10 cellular contexts compared by ENCODE assay signal in genomic region chr2:239002960-239003932, GRCh38.
DNase-seq lines count a peak whose midpoint lies in the region; ATAC-seq and TF ChIP-seq lines count a peak whose summit lies in the region.
"Had no signal": no experiment of that assay in that cellular context is flagged by ENCODE, and none has a peak within 500 bp of the region (broad histone marks: within the 10 kb centered on the region; RNA-seq: fewer than 3 reads in every experiment).

No MANE protein-coding gene starts in this region.

- H3K9me3 ChIP-seq in SK-N-MC (ENCODE audit: low read depth, low read length) (no peaks in the 10 kb centered on the region), ovary (no peaks in the 10 kb centered on the region)

- H3K9ac ChIP-seq in SK-N-MC (ENCODE audit: insufficient read length), result no peak overlapping the region

- DNase-seq in EH (ENCODE audit: low read depth) (peak; percentile 87), SK-N-MC (ENCODE audit: low read depth, low spot score) (peak; percentile 35), fibroblast of villous mesenchyme (ENCODE audit: low read depth) (peak; percentile 79), ovary (peak in 3 of 5 donors; percentile 57 to 66 (median 62))
- no peak for DNase-seq in stimulated activated naive B cell treated with anti-CD40 and anti-IgM and Interleukin-4, amounts not matched to agents 10 μg/mL and 1 μg/mL and 100 μg/mL, for 72 hours
- no peak for DNase-seq in activated effector memory CD4-positive, alpha-beta T cell treated with Interleukin-2 at 50 U/mL for 16 hours
- DNase-seq in activated CD4-positive, alpha-beta T cell treated with anti-CD3 and anti-CD28 coated beads, Interleukin-2, amount 10 ng/mL, durations not matched to agents 24 days and 14 days, result no peak
- DNase-seq: cortex of kidney, natural killer cell had no signal

- H3K27ac ChIP-seq in SK-N-MC, result no peak overlapping the region
- H3K27ac ChIP-seq in ovary, result peak overlapping the region; percentile 9 to 81

- H3K27me3 ChIP-seq in ovary, result no peaks in the 10 kb centered on the region

- no peak for TF ChIP-seq POLR2A in ovary (IDR thresholded peaks at IDR 0.05)

- peaks cover 9 to 14% of the 10 kb centered on the region in 2 donors for H3K9me3 Mint-ChIP-seq in stimulated activated naive B cell treated with anti-CD40 and anti-IgM and Interleukin-4, amounts not matched to agents 10 μg/mL and 1 μg/mL and 100 μg/mL, for 72 hours
- H3K9me3 Mint-ChIP-seq in activated CD4-positive, alpha-beta T cell treated with anti-CD3 and anti-CD28 coated beads, Interleukin-2, amount 10 ng/mL, durations not matched to agents 24 days and 14 days, result no peaks in the 10 kb centered on the region
- H3K9me3 Mint-ChIP-seq: natural killer cell had no signal

- no peaks in the 10 kb centered on the region for H3K4me1 Mint-ChIP-seq in stimulated activated naive B cell treated with anti-CD40 and anti-IgM and Interleukin-4, amounts not matched to agents 10 μg/mL and 1 μg/mL and 100 μg/mL, for 72 hours
- no peaks in the 10 kb centered on the region for H3K4me1 Mint-ChIP-seq in activated CD4-positive, alpha-beta T cell treated with anti-CD3 and anti-CD28 coated beads, Interleukin-2, amount 10 ng/mL, durations not matched to agents 24 days and 14 days
- H3K4me1 Mint-ChIP-seq: natural killer cell had no signal

- H3K27me3 Mint-ChIP-seq in stimulated activated naive B cell treated with anti-CD40 and anti-IgM and Interleukin-4, amounts not matched to agents 10 μg/mL and 1 μg/mL and 100 μg/mL, for 72 hours, result peaks cover 14 to 22% of the 10 kb centered on the region in 2 donors
- H3K27me3 Mint-ChIP-seq in activated CD4-positive, alpha-beta T cell treated with anti-CD3 and anti-CD28 coated beads, Interleukin-2, amount 10 ng/mL, durations not matched to agents 24 days and 14 days, result peaks cover 6% of the 10 kb centered on the region

- no peaks in the 10 kb centered on the region for H3K36me3 Mint-ChIP-seq in stimulated activated naive B cell treated with anti-CD40 and anti-IgM and Interleukin-4, amounts not matched to agents 10 μg/mL and 1 μg/mL and 100 μg/mL, for 72 hours
- no peaks in the 10 kb centered on the region for H3K36me3 Mint-ChIP-seq in activated CD4-positive, alpha-beta T cell treated with anti-CD3 and anti-CD28 coated beads, Interleukin-2, amount 10 ng/mL, durations not matched to agents 24 days and 14 days (ENCODE audit: low read depth)
- H3K36me3 Mint-ChIP-seq: natural killer cell had no signal

- TF ChIP-seq EP300 in ovary (IDR thresholded peaks at IDR 0.05), result no peak

- H3K36me3 ChIP-seq in SK-N-MC (ENCODE audit: insufficient read depth, low read length), result no peaks in the 10 kb centered on the region
- no peaks in the 10 kb centered on the region for H3K36me3 ChIP-seq in ovary

- 21 to 27% (median 25%) methylated on average over 26 to 27 of the region's 27 CpGs for WGBS in ovary, 3 donors

- ATAC-seq in stimulated activated naive B cell treated with anti-CD40 and anti-IgM and Interleukin-4, amounts not matched to agents 10 μg/mL and 1 μg/mL and 100 μg/mL, for 72 hours (replicated peaks), result no peak
- ATAC-seq in HG02840 (IDR thresholded peaks at IDR 0.05; ENCODE audit: low FRiP score, unreplicated experiment), result no peak
- ATAC-seq: natural killer cell had no signal

- intact Hi-C loops in ovary (cut with DNase I), result no loop called here
- intact Hi-C loops in activated CD4-positive, alpha-beta T cell treated with anti-CD3 and anti-CD28 coated beads, Interleukin-2, amount 10 ng/mL, durations not matched to agents 24 days and 14 days (cut with micrococcal nuclease), result no loop called here

- H3K4me3 Mint-ChIP-seq in stimulated activated naive B cell treated with anti-CD40 and anti-IgM and Interleukin-4, amounts not matched to agents 10 μg/mL and 1 μg/mL and 100 μg/mL, for 72 hours, result no peak overlapping the region
- H3K4me3 Mint-ChIP-seq in activated CD4-positive, alpha-beta T cell treated with anti-CD3 and anti-CD28 coated beads, Interleukin-2, amount 10 ng/mL, durations not matched to agents 24 days and 14 days, result no peak overlapping the region
- H3K4me3 Mint-ChIP-seq: natural killer cell had no signal

- no peak overlapping the region for H3K27ac Mint-ChIP-seq in stimulated activated naive B cell treated with anti-CD40 and anti-IgM and Interleukin-4, amounts not matched to agents 10 μg/mL and 1 μg/mL and 100 μg/mL, for 72 hours
- no peak overlapping the region for H3K27ac Mint-ChIP-seq in activated CD4-positive, alpha-beta T cell treated with anti-CD3 and anti-CD28 coated beads, Interleukin-2, amount 10 ng/mL, durations not matched to agents 24 days and 14 days
- H3K27ac Mint-ChIP-seq: natural killer cell had no signal

- H3K4me1 ChIP-seq in ovary (ENCODE audit: insufficient read depth), result peaks cover 15% of the 10 kb centered on the region

- TF ChIP-seq CTCF in fibroblast of villous mesenchyme (IDR thresholded peaks at IDR 0.05; ENCODE audit: insufficient read depth, low read depth, low read length), result peak; percentile 47
- TF ChIP-seq CTCF in ovary (IDR thresholded peaks at IDR 0.05), result peak in 1 of 3 donors; percentile 17

- H3K4me3 ChIP-seq in SK-N-MC (peak overlapping the region; percentile 46), fibroblast of villous mesenchyme (ENCODE audit: low read depth, low read length) (peak overlapping the region; percentile 41), ovary (peak overlapping the region; percentile 26)

Comparison
In these comparisons a context has a peak if more than half of its experiments do, and no peak if none do; other contexts are left out.
1. DNase-seq: peak in EH (single experiment), SK-N-MC (single experiment), fibroblast of villous mesenchyme (single experiment) and ovary (3 of 5); none in stimulated activated naive B cell treated with anti-CD40 and anti-IgM and Interleukin-4, amounts not matched to agents 10 μg/mL and 1 μg/mL and 100 μg/mL, for 72 hours (single experiment), activated effector memory CD4-positive, alpha-beta T cell treated with Interleukin-2 at 50 U/mL for 16 hours (single experiment) and activated CD4-positive, alpha-beta T cell treated with anti-CD3 and anti-CD28 coated beads, Interleukin-2, amount 10 ng/mL, durations not matched to agents 24 days and 14 days (single experiment).
2. Peak in every context shown above with its lines, with median percentiles within 50 percentile points of each other: H3K4me3 ChIP-seq.